ENCODE assay signal across 25 cellular contexts in the genomic region with DNA sequence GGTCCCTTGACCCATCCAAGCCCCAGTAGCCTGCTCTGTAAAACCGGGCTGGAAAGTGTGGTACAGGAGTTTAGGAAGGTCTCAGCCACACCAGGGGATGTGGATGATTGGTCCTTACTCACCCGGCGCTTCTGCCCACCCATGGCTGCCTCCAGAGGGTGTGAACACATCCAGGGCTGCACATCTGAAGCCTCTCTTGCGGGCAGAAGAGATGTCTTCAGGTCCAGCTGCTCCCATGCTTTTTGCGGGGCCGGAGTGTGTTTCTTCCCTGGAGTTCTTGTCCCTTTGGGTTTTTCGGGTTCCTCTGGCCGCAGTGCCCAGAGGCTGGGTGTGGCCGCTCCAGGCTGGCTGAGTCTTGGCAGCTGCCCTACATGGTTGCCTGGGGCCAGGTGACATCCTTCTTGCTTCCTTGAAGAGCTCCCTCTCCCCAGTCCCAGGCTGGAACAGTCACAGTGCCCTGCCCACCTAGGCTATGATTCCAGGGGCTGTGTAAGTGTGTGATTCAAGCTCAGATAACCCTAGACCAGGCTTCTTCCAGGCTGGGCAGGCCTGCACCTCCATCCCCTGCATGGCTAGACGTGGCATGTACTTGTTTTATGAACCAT. TPM values are rescaled to one million over a fixed set of nuclear protein-coding genes. Genes with fewer than 3 reads are reported as not detected.
DNase-seq lines count a peak whose midpoint lies in the region; ATAC-seq and TF ChIP-seq lines count a peak whose summit lies in the region.
"Had no signal": no experiment of that assay in that cellular context is flagged by ENCODE, and none has a peak within 500 bp of the region (broad histone marks: within the 10 kb centered on the region; RNA-seq: fewer than 3 reads in every experiment).

No MANE protein-coding gene starts in this region.

- TF ChIP-seq POLR2A in gastrocnemius medialis (IDR thresholded peaks at IDR 0.05), result no peak

- DNase-seq in AG20443 (ENCODE audit: low spot score) (peak; percentile 48), gastrocnemius medialis (no peak), NCI-H2227 treated with DMSO at 0.1 percent for 48 hours (lab: John Stamatoyannopoulos, UW) (no peak), SW480 (ENCODE audit: low spot score) (no peak)
- DNase-seq in activated naive CD4-positive, alpha-beta T cell treated with anti-CD3 and anti-CD28 coated beads for 36 hours, result no peak
- DNase-seq: ACHN; activated CD4-positive, alpha-beta memory T cell treated with anti-CD3 and anti-CD28 coated beads, Interleukin-2, amount 10 ng/mL, durations not matched to agents 7 days and 5 days; activated T-cell treated with anti-CD3 and anti-CD28 coated beads, Interleukin-2, amount 50 U/mL, for 1 hour; CD4-positive, alpha-beta T cell; DMS79; GOT3; KG1; NCI-H1092 treated with DMSO at 0.1 percent for 48 hours; NCI-H2107; NCI-H524 treated with DMSO at 0.1 percent for 48 hours; SIG-M5; transverse colon; WERI-Rb-1 had no signal

- intact Hi-C loops in gastrocnemius medialis (cut with DNase I; ENCODE audit: low total_unique reads), result no loop called here
- intact Hi-C loops in activated naive CD4-positive, alpha-beta T cell treated with anti-CD3 and anti-CD28 coated beads for 36 hours (cut with micrococcal nuclease), result no loop called here

- H3K36me3 Mint-ChIP-seq in activated naive CD4-positive, alpha-beta T cell treated with anti-CD3 and anti-CD28 coated beads for 36 hours (ENCODE audit: low read depth), result no peaks in the 10 kb centered on the region
- H3K36me3 Mint-ChIP-seq: activated naive CD4-positive, alpha-beta T cell treated with anti-CD3 and anti-CD28 coated beads, Interleukin-2, amount 50 U/mL, for 24 hours had no signal

- CTCF ChIA-PET in activated naive CD4-positive, alpha-beta T cell treated with anti-CD3 and anti-CD28 coated beads for 36 hours (lab: Charles Lee), result interaction anchor here (1.1 kb wide), 1 partner anchor 144 kb away, joined by 3 read pairs; no protein-coding TSS in a partner anchor

- ATAC-seq in esophagus mucosa, result peak; percentile 17
- ATAC-seq in gastrocnemius medialis, result no peak
- no peak for ATAC-seq in GM18873 (IDR thresholded peaks at IDR 0.05; ENCODE audit: low FRiP score, unreplicated experiment)

- no peak overlapping the region for H3K27ac Mint-ChIP-seq in activated naive CD4-positive, alpha-beta T cell treated with anti-CD3 and anti-CD28 coated beads for 36 hours
- H3K27ac Mint-ChIP-seq: activated CD4-positive, alpha-beta memory T cell treated with anti-CD3 and anti-CD28 coated beads, Interleukin-2, amount 10 ng/mL, durations not matched to agents 7 days and 5 days; activated naive CD4-positive, alpha-beta T cell treated with anti-CD3 and anti-CD28 coated beads, Interleukin-2, amount 50 U/mL, for 24 hours; CD4-positive, alpha-beta T cell; dendritic cell treated with granulocyte-macrophage colony-stimulating factor and Interleukin-4, amounts not matched to agents 40 ng/mL and 50 ng/mL, for 4 days; T-helper 1 cell treated with Interleukin-12 subunit alpha and Interleukin-12 subunit beta and Interleukin-4 antibody, amounts not matched to agents 30 μg/mL and 1 μg/mL, for 36 hours had no signal

- H3K9me3 ChIP-seq in gastrocnemius medialis, result no peaks in the 10 kb centered on the region
- H3K9me3 ChIP-seq: transverse colon had no signal

- peak overlapping the region; percentile 52 to 80 (median 60) for H3K27ac ChIP-seq in gastrocnemius medialis
- H3K27ac ChIP-seq: epithelial cell of prostate, transverse colon, WERI-Rb-1 had no signal

- no peak for TF ChIP-seq RAD21 in Ishikawa (IDR thresholded peaks at IDR 0.05; ENCODE audit: low read depth)

- no peaks in the 10 kb centered on the region for H3K36me3 ChIP-seq in gastrocnemius medialis
- H3K36me3 ChIP-seq: transverse colon, WERI-Rb-1 had no signal

- H3K27me3 Mint-ChIP-seq in activated naive CD4-positive, alpha-beta T cell treated with anti-CD3 and anti-CD28 coated beads for 36 hours (ENCODE audit: low read depth), result no peaks in the 10 kb centered on the region
- H3K27me3 Mint-ChIP-seq: activated CD4-positive, alpha-beta memory T cell treated with anti-CD3 and anti-CD28 coated beads, Interleukin-2, amount 10 ng/mL, durations not matched to agents 7 days and 5 days; activated naive CD4-positive, alpha-beta T cell treated with anti-CD3 and anti-CD28 coated beads, Interleukin-2, amount 50 U/mL, for 24 hours; CD4-positive, alpha-beta T cell; dendritic cell treated with granulocyte-macrophage colony-stimulating factor and Interleukin-4, amounts not matched to agents 40 ng/mL and 50 ng/mL, for 4 days had no signal

- no peak overlapping the region for H3K4me3 ChIP-seq in gastrocnemius medialis
- H3K4me3 ChIP-seq: transverse colon had no signal

- H3K4me1 ChIP-seq in gastrocnemius medialis, result peaks cover 23 to 32% of the 10 kb centered on the region in 2 donors
- H3K4me1 ChIP-seq: transverse colon had no signal

- in situ Hi-C loops in gastrocnemius medialis (cut with MboI; ENCODE audit: low sequenced_read_pairs in 4 of 4), result no loop called here

- no peaks in the 10 kb centered on the region for H3K9me3 Mint-ChIP-seq in activated naive CD4-positive, alpha-beta T cell treated with anti-CD3 and anti-CD28 coated beads for 36 hours
- H3K9me3 Mint-ChIP-seq: activated CD4-positive, alpha-beta memory T cell treated with anti-CD3 and anti-CD28 coated beads, Interleukin-2, amount 10 ng/mL, durations not matched to agents 7 days and 5 days; activated naive CD4-positive, alpha-beta T cell treated with anti-CD3 and anti-CD28 coated beads, Interleukin-2, amount 50 U/mL, for 24 hours; CD4-positive, alpha-beta T cell; dendritic cell treated with granulocyte-macrophage colony-stimulating factor and Interleukin-4, amounts not matched to agents 40 ng/mL and 50 ng/mL, for 4 days; T-helper 1 cell treated with Interleukin-12 subunit alpha and Interleukin-12 subunit beta and Interleukin-4 antibody, amounts not matched to agents 30 μg/mL and 1 μg/mL, for 36 hours had no signal

- TF ChIP-seq CTCF in gastrocnemius medialis (IDR thresholded peaks at IDR 0.05 in 4 of 5, conservative IDR thresholded peaks at IDR 0.05 in 1 of 5), result no peak

- no peaks in the 10 kb centered on the region for H3K27me3 ChIP-seq in gastrocnemius medialis
- H3K27me3 ChIP-seq: transverse colon had no signal

- no peak overlapping the region for H3K4me3 Mint-ChIP-seq in activated naive CD4-positive, alpha-beta T cell treated with anti-CD3 and anti-CD28 coated beads for 36 hours
- H3K4me3 Mint-ChIP-seq: activated CD4-positive, alpha-beta memory T cell treated with anti-CD3 and anti-CD28 coated beads, Interleukin-2, amount 10 ng/mL, durations not matched to agents 7 days and 5 days; activated naive CD4-positive, alpha-beta T cell treated with anti-CD3 and anti-CD28 coated beads, Interleukin-2, amount 50 U/mL, for 24 hours; CD4-positive, alpha-beta T cell; dendritic cell treated with granulocyte-macrophage colony-stimulating factor and Interleukin-4, amounts not matched to agents 40 ng/mL and 50 ng/mL, for 4 days; T-helper 1 cell treated with Interleukin-12 subunit alpha and Interleukin-12 subunit beta and Interleukin-4 antibody, amounts not matched to agents 30 μg/mL and 1 μg/mL, for 36 hours had no signal

- TF ChIP-seq EP300 in Ishikawa (IDR thresholded peaks at IDR 0.05; ENCODE audit: borderline replicate concordance), result no peak

- H3K4me1 Mint-ChIP-seq in activated naive CD4-positive, alpha-beta T cell treated with anti-CD3 and anti-CD28 coated beads for 36 hours (ENCODE audit: low read depth), result no peaks in the 10 kb centered on the region
- H3K4me1 Mint-ChIP-seq: activated CD4-positive, alpha-beta memory T cell treated with anti-CD3 and anti-CD28 coated beads, Interleukin-2, amount 10 ng/mL, durations not matched to agents 7 days and 5 days; activated naive CD4-positive, alpha-beta T cell treated with anti-CD3 and anti-CD28 coated beads, Interleukin-2, amount 50 U/mL, for 24 hours had no signal

TF ChIP-seq in Ishikawa, 13 proteins besides CTCF, POLR2A, EP300 and RAD21:
- TF ChIP-seq TEAD4 (IDR thresholded peaks at IDR 0.05), result 0 out of 2 replicates have a peak, but pooled peaks have one; percentile 2
- no peak for TF ChIP-seq EGR1 (IDR thresholded peaks at IDR 0.05)

RNA-seq across cellular contexts. Expression of a gene that starts 33.9 kb away (rescaled TPM):
- total RNA-seq in esophagus mucosa (15.9 TPM), gastrocnemius medialis (10 to 100 TPM; 13.0 to 40.4 (median 15.8) TPM)
- total RNA-seq in activated naive CD4-positive, alpha-beta T cell treated with anti-CD3 and anti-CD28 coated beads for 36 hours, result 1 to 10 TPM; 1.6 to 2.4 TPM

RNA-seq across cellular contexts. Expression of a gene that starts 34.9 kb away (rescaled TPM):
- total RNA-seq in esophagus mucosa (10.4 TPM), gastrocnemius medialis (10 to 100 TPM; 28.9 to 45.7 (median 34.0) TPM)
- not detected for total RNA-seq in activated naive CD4-positive, alpha-beta T cell treated with anti-CD3 and anti-CD28 coated beads for 36 hours
- total RNA-seq: activated CD4-positive, alpha-beta memory T cell treated with anti-CD3 and anti-CD28 coated beads, Interleukin-2, amount 10 ng/mL, durations not matched to agents 7 days and 5 days had no signal

Comparison
In these comparisons a context has a peak if more than half of its experiments do, and no peak if none do; other contexts are left out.
1. RNA of a gene that starts 34.9 kb away (total RNA-seq): 28.9 to 45.7 TPM in gastrocnemius medialis and 10.4 TPM in esophagus mucosa (single experiment); not detected in activated naive CD4-positive, alpha-beta T cell treated with anti-CD3 and anti-CD28 coated beads for 36 hours; every median in the first group is over 10 times any median in the second.